11 cellular contexts compared by ENCODE assay signal in the genomic region with DNA sequence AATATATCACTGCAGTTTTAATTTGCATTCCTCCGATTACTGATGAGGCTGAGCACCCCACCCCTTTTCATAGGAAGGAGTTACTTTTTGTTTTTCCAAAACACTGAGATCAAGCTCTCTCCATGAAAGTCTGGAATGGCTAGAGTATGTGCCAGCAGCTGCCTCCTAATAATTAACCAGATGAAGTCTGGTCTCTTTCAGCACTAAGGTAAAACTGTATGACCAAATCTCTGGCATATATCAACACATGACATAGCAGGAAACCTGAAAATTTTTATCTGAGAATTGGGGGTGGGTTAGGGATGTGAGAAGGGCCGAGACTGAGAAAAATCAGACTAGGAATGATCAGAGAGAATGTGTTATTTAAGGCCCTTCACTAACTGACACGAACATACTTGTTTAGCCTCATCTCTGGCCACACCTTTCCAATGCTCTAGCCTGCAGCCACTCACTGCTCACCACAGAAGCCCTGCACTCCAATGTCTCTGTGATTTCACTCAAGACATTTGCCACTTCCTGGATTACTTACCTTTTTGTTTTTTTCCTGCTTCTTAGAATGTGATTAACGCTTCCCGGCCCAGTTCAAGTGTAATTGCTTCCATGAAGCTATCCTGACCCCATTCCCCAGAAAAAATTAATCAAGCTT. TPM values are rescaled to one million over a fixed set of nuclear protein-coding genes. Genes with fewer than 3 reads are reported as not detected.
DNase-seq lines count a peak whose midpoint lies in the region; ATAC-seq, FAIRE-seq and TF ChIP-seq lines count a peak whose summit lies in the region.
"Had no signal": no experiment of that assay in that cellular context is flagged by ENCODE, and none has a peak within 500 bp of the region (broad histone marks: within the 10 kb centered on the region; RNA-seq: fewer than 3 reads in every experiment).

No MANE protein-coding gene starts in this region.

- H3K36me3 ChIP-seq in esophagus squamous epithelium (peaks cover 0 to 22% (median 0%) of the 10 kb centered on the region in 3 donors), pancreas (no peaks in the 10 kb centered on the region)
- H3K36me3 ChIP-seq: Peyer's patch had no signal

- H3K4me1 ChIP-seq in esophagus squamous epithelium = peaks cover 0 to 85% (median 31%) of the 10 kb centered on the region in 3 donors
- H3K4me1 ChIP-seq in pancreas = peaks cover 0 to 16% (median 5%) of the 10 kb centered on the region in 3 donors

- H3K9me3 ChIP-seq in esophagus squamous epithelium = no peaks in the 10 kb centered on the region
- H3K9me3 ChIP-seq in pancreas = no peaks in the 10 kb centered on the region
- H3K9me3 ChIP-seq: Peyer's patch had no signal

- DNase-seq in GM19239 (ENCODE audit: insufficient read length, low spot score) (no peak), T-helper 9 cell (peak; percentile 6), esophagus squamous epithelium (lab: John Stamatoyannopoulos, UW) (no peak), pancreas (no peak), NCI-H748 (lab: John Stamatoyannopoulos, UW; ENCODE audit: unreplicated experiment) (no peak), inferior parietal cortex (ENCODE audit: extremely low spot score) (no peak)
- DNase-seq: activated effector memory CD4-positive, alpha-beta T cell treated with Interleukin-2 at 50 U/mL for 16 hours; GDM1; Peyer's patch had no signal

- TF ChIP-seq POLR2A in esophagus squamous epithelium (IDR thresholded peaks at IDR 0.05) = no peak

- H3K4me3 ChIP-seq in esophagus squamous epithelium = no peak overlapping the region
- H3K4me3 ChIP-seq in pancreas = no peak overlapping the region
- H3K4me3 ChIP-seq: Peyer's patch had no signal

- intact Hi-C loops in esophagus squamous epithelium (cut with DNase I) (no loop called here), pancreas (cut with DNase I) (no loop called here)

- WGBS in esophagus squamous epithelium, 2 donors = 25 to 28% methylated on average over 5 of the region's 5 CpGs
- WGBS in pancreas, 2 donors = 41 to 50% methylated on average over 5 of the region's 5 CpGs

- H3K27ac ChIP-seq in esophagus squamous epithelium (peak overlapping the region; percentile 35 to 74 (median 49)), pancreas (peak overlapping the region in 3 of 4 donors; percentile 12 to 53 (median 30))

- peak; percentile 60 to 80 (median 72) for ATAC-seq in pancreas
- no peak for ATAC-seq in GM18861 (IDR thresholded peaks at IDR 0.05; ENCODE audit: unreplicated experiment)
- no peak for ATAC-seq in GM21360 (IDR thresholded peaks at IDR 0.05; ENCODE audit: unreplicated experiment)

- H3K27me3 ChIP-seq in esophagus squamous epithelium (no peaks in the 10 kb centered on the region), pancreas (no peaks in the 10 kb centered on the region)
- H3K27me3 ChIP-seq: Peyer's patch had no signal

- no peak for TF ChIP-seq CTCF in esophagus squamous epithelium (IDR thresholded peaks at IDR 0.05)
- TF ChIP-seq CTCF in pancreas (IDR thresholded peaks at IDR 0.05) = no peak

- peak; percentile 4 for FAIRE-seq in GM19239 (lab: Jason Lieb, UNC)
- FAIRE-seq in pancreas (lab: Jason Lieb, UNC) = no peak

RNA-seq across cellular contexts. Expression of a gene that starts 34.7 kb away (rescaled TPM):
- total RNA-seq in esophagus squamous epithelium (10 to 100 TPM; 53.7 to 92.8 (median 79.8) TPM), pancreas (10 to 100 TPM; 42.2 to 83.2 (median 54.5) TPM)
- polyA plus RNA-seq in pancreas = 10 to 100 TPM; 13.5 to 16.1 TPM

Comparison
In these comparisons a context has a peak if more than half of its experiments do, and no peak if none do; other contexts are left out.
1. ATAC-seq: peak in pancreas (4 of 4); none in GM18861 (single experiment) and GM21360 (single experiment).